29 cellular contexts compared by ENCODE assay signal in the genomic region with DNA sequence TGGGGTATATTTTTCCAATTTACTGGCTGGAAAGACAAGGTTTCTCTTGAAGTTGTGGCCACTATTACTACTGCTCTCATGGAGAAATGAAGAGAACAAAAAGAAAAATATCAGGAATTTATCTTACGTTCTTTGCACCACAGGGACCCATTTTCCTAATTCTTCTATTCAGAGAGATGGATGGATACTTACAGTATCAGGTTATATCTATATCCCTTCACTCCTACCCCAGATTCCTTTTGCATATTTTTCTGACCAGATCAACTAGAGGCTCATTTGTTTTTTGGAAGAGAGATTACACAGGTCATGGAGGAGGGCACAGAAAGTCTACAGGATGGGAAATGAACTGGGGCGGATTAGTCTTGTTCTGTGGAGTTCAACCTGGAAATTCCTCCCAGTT.
"Had no signal": no experiment of that assay in that cellular context is flagged by ENCODE, and none has a peak within 500 bp of the region (broad histone marks: within the 10 kb centered on the region; RNA-seq: fewer than 3 reads in every experiment).

No MANE protein-coding gene starts in this region.

- FAIRE-seq: urothelium cell line had no signal

- H3K4me1 Mint-ChIP-seq: naive thymus-derived CD8-positive, alpha-beta T cell; neural progenitor cell; stimulated activated memory B cell treated with anti-CD40 and anti-IgM and Interleukin-4, amounts not matched to agents 10 μg/mL and 1 μg/mL and 100 μg/mL, for 72 hours; stimulated activated naive CD8-positive, alpha-beta T cell treated with anti-CD3 and anti-CD28 coated beads, Interleukin-15, amount 100 ng/mL, for 72 hours had no signal

- H3K27me3 Mint-ChIP-seq: progenitor cell of endocrine pancreas; stimulated activated memory B cell treated with anti-CD40 and anti-IgM and Interleukin-4, amounts not matched to agents 10 μg/mL and 1 μg/mL and 100 μg/mL, for 72 hours; stimulated activated naive CD8-positive, alpha-beta T cell treated with anti-CD3 and anti-CD28 coated beads, Interleukin-15, amount 100 ng/mL, for 72 hours had no signal

- H3K4me2 ChIP-seq: neural progenitor cell, smooth muscle cell had no signal

- H3K27me3 ChIP-seq: neural progenitor cell, ovary, spleen, suprapubic skin, testis, tibial artery, transverse colon, upper lobe of left lung, vagina had no signal

- H3K4me1 ChIP-seq: neural progenitor cell, parathyroid adenoma, spleen, suprapubic skin, testis, tibial artery, transverse colon, upper lobe of left lung, vagina had no signal

- H2AFZ ChIP-seq: neural progenitor cell had no signal

- H3K27ac ChIP-seq: neural progenitor cell, ovary, parathyroid adenoma, psoas muscle, skin epidermis, spleen, suprapubic skin, testis, tibial artery, transverse colon, upper lobe of left lung, vagina had no signal

- H3K27ac Mint-ChIP-seq: naive thymus-derived CD8-positive, alpha-beta T cell; natural killer cell treated with Interleukin-12 subunit alpha and Interleukin-12 subunit beta and Interleukin-15 and Interleukin-18, amount 100 ng/mL, for 72 hours; neural progenitor cell; progenitor cell of endocrine pancreas; stimulated activated memory B cell treated with anti-CD40 and anti-IgM and Interleukin-4, amounts not matched to agents 10 μg/mL and 1 μg/mL and 100 μg/mL, for 72 hours; stimulated activated naive CD8-positive, alpha-beta T cell treated with anti-CD3 and anti-CD28 coated beads, Interleukin-15, amount 100 ng/mL, for 72 hours had no signal

- H3K4me3 Mint-ChIP-seq: naive thymus-derived CD8-positive, alpha-beta T cell; natural killer cell treated with Interleukin-12 subunit alpha and Interleukin-12 subunit beta and Interleukin-15 and Interleukin-18, amount 100 ng/mL, for 72 hours; neural progenitor cell; stimulated activated memory B cell treated with anti-CD40 and anti-IgM and Interleukin-4, amounts not matched to agents 10 μg/mL and 1 μg/mL and 100 μg/mL, for 72 hours; stimulated activated naive CD8-positive, alpha-beta T cell treated with anti-CD3 and anti-CD28 coated beads, Interleukin-15, amount 100 ng/mL, for 72 hours had no signal

- H3K9ac ChIP-seq: neural progenitor cell, parathyroid adenoma had no signal

- H3K36me3 ChIP-seq: neural progenitor cell, ovary, spleen, suprapubic skin, tibial artery, transverse colon, upper lobe of left lung, vagina had no signal

- H3K9me3 Mint-ChIP-seq: neural progenitor cell had no signal

- DNase-seq: naive thymus-derived CD8-positive, alpha-beta T cell; occipital lobe; ovary; posterior cingulate gyrus; psoas muscle; spleen; stimulated activated CD4-positive, alpha-beta T cell treated with anti-CD3 and anti-CD28 coated beads, Interleukin-12 subunit alpha, Interleukin-12 subunit beta, amount 100 ng/mL, for 4 hours; stimulated activated CD4-positive, alpha-beta T cell treated with anti-CD3 and anti-CD28 coated beads, Interleukin-1b, Interleukin-23, amount 100 ng/mL, for 48 hours; stimulated activated CD4-positive, alpha-beta T cell treated with anti-CD3 and anti-CD28 coated beads, Interleukin-4, amount 100 ng/mL, for 1 hour; stimulated activated CD4-positive, alpha-beta T cell treated with anti-CD3 and anti-CD28 coated beads, Interleukin-4, amount 100 ng/mL, for 4 hours; stimulated activated CD8-positive, alpha-beta memory T cell treated with anti-CD3 and anti-CD28 coated beads, Interleukin-4, amount 100 ng/mL, for 48 hours; stimulated activated naive CD4-positive, alpha-beta T cell; stimulated activated naive CD8-positive, alpha-beta T cell treated with anti-CD3 and anti-CD28 coated beads, Interleukin-15, amount 100 ng/mL, for 72 hours; stimulated activated naive CD8-positive, alpha-beta T cell treated with anti-CD3 and anti-CD28 coated beads, Interleukin-15, Interleukin-2, amounts not matched to agents 100 U/mL and 50 U/mL, for 24 hours; substantia nigra; testis; tibial artery; transverse colon; upper lobe of left lung had no signal

- H3K79me2 ChIP-seq: parathyroid adenoma had no signal

- H3K4me3 ChIP-seq: neural progenitor cell, ovary, psoas muscle, skin epidermis, smooth muscle cell, spleen, suprapubic skin, testis, tibial artery, transverse colon, upper lobe of left lung, vagina had no signal

- H3K9me3 ChIP-seq: ovary, psoas muscle, testis, upper lobe of left lung, vagina had no signal

- H3K36me3 Mint-ChIP-seq: natural killer cell treated with Interleukin-12 subunit alpha and Interleukin-12 subunit beta and Interleukin-15 and Interleukin-18, amount 100 ng/mL, for 72 hours; neural progenitor cell; stimulated activated memory B cell treated with anti-CD40 and anti-IgM and Interleukin-4, amounts not matched to agents 10 μg/mL and 1 μg/mL and 100 μg/mL, for 72 hours had no signal
